In genomic region chr11:94027210-94027609, GRCh38 we compare ENCODE assay signal across 23 cellular contexts. TPM values are rescaled to one million over a fixed set of nuclear protein-coding genes. Genes with fewer than 3 reads are reported as not detected.
DNase-seq lines count a peak whose midpoint lies in the region; FAIRE-seq and TF ChIP-seq lines count a peak whose summit lies in the region.
"Had no signal": no experiment of that assay in that cellular context is flagged by ENCODE, and none has a peak within 500 bp of the region (broad histone marks: within the 10 kb centered on the region; RNA-seq: fewer than 3 reads in every experiment).

No MANE protein-coding gene starts in this region.

- DNase-seq in mammary epithelial cell, result no peak
- no peak for DNase-seq in MCF 10A (ENCODE audit: unreplicated experiment)
- DNase-seq in bronchial epithelial cell (ENCODE audit: low read depth), result no peak
- no peak for DNase-seq in keratinocyte (ENCODE audit: low read depth, low spot score)
- no peak for DNase-seq in NCI-H146 (lab: John Stamatoyannopoulos, UW)
- DNase-seq in small intestine, result no peak
- no peak for DNase-seq in progenitor cell of endocrine pancreas (ENCODE audit: low spot score, unreplicated experiment)
- DNase-seq: C1 segment of cervical spinal cord; Calu3; CD4-positive, alpha-beta memory T cell; COR-L47; DMS53; EL; GDM1; GM23248; H7; HCEC 1CT had no signal

- dilution Hi-C loops in mammary epithelial cell (cut with HindIII; ENCODE audit: low sequenced_read_pairs) (no loop called here), keratinocyte (cut with MboI; ENCODE audit: extremely low pct_ligation_motif_present, low sequenced_read_pairs) (no loop called here)

- peak; percentile 40 for FAIRE-seq in bronchial epithelial cell (lab: Jason Lieb, UNC)
- FAIRE-seq in keratinocyte (lab: Jason Lieb, UNC), result no peak
- FAIRE-seq in small intestine (lab: Jason Lieb, UNC), result no peak
- FAIRE-seq: GM12878, GM19239, H1 had no signal

- H3K27ac ChIP-seq in mammary epithelial cell (ENCODE audit: insufficient read depth, low read depth, low read length) (peak overlapping the region; percentile 92), keratinocyte (ENCODE audit: control insufficient read depth, insufficient read depth, low read length) (peak overlapping the region; percentile 83), small intestine (ENCODE audit: low read depth in 1 of 2, low read length in 1 of 2) (no peak overlapping the region)
- H3K27ac ChIP-seq: GM23248 had no signal

- H3K27ac Mint-ChIP-seq in MCF 10A (ENCODE audit: low read depth, unreplicated experiment), result no peak overlapping the region
- H3K27ac Mint-ChIP-seq in progenitor cell of endocrine pancreas, result no peak overlapping the region
- H3K27ac Mint-ChIP-seq: CD4-positive, alpha-beta memory T cell had no signal

- H3K9ac ChIP-seq in mammary epithelial cell (ENCODE audit: insufficient read depth, low read length) (no peak overlapping the region), keratinocyte (ENCODE audit: control insufficient read depth, extremely low read depth, insufficient read depth, low read length) (no peak overlapping the region)
- H3K9ac ChIP-seq: GM23248 had no signal

- CTCF ChIA-PET in mammary epithelial cell (lab: Charles Lee; ENCODE audit: low non-redundant PET) (no interaction called here), MCF 10A (lab: Yijun Ruan, JAX) (interaction anchor here (0.6 kb wide), 1 partner anchor 79 kb away, joined by 3 read pairs; no protein-coding TSS in a partner anchor)

- no peaks in the 10 kb centered on the region for H3K9me3 Mint-ChIP-seq in MCF 10A (ENCODE audit: unreplicated experiment)
- no peaks in the 10 kb centered on the region for H3K9me3 Mint-ChIP-seq in progenitor cell of endocrine pancreas (ENCODE audit: low read depth)

- no peaks in the 10 kb centered on the region for H3K9me1 ChIP-seq in keratinocyte (ENCODE audit: control insufficient read depth, extremely low read depth, insufficient read depth, low read length)

- no TSS peak for BruUV-seq in mammary epithelial cell (replicated peaks; lab: Mats Ljungman, UMichigan)
- no TSS peak for BruUV-seq in MCF 10A (replicated peaks; lab: Mats Ljungman, UMichigan)

- H3K9me3 ChIP-seq in mammary epithelial cell (replicated peaks; ENCODE audit: insufficient read depth, low read length) (peaks cover 3% of the 10 kb centered on the region), keratinocyte (ENCODE audit: control insufficient read depth, low read depth, low read length) (no peaks in the 10 kb centered on the region), small intestine (ENCODE audit: control insufficient read depth, low read depth) (no peaks in the 10 kb centered on the region)

- in situ Hi-C loops in mammary epithelial cell (cut with MboI; ENCODE audit: low sequenced_read_pairs in 2 of 2), result no loop called here

- H3K4me1 Mint-ChIP-seq in MCF 10A (ENCODE audit: insufficient read depth, unreplicated experiment) (no peaks in the 10 kb centered on the region), progenitor cell of endocrine pancreas (ENCODE audit: low read depth) (peaks cover 1% of the 10 kb centered on the region)
- H3K4me1 Mint-ChIP-seq: CD4-positive, alpha-beta memory T cell had no signal

- H3K36me3 ChIP-seq in mammary epithelial cell (ENCODE audit: insufficient read depth, low read length) (no peaks in the 10 kb centered on the region), bronchial epithelial cell (ENCODE audit: control insufficient read depth, insufficient read depth, low read length) (no peaks in the 10 kb centered on the region), keratinocyte (ENCODE audit: control insufficient read depth in 2 of 2, extremely low read depth in 1 of 2, insufficient read depth in 2 of 2, low read length in 2 of 2) (peaks cover 0 to 3% of the 10 kb centered on the region in 2 experiments), small intestine (ENCODE audit: control insufficient read depth in 2 of 2, insufficient read depth in 2 of 2, low read length in 2 of 2) (no peaks in the 10 kb centered on the region)

- H3K4me3 ChIP-seq in mammary epithelial cell (replicated peaks in 1 of 3; ENCODE audit: insufficient read depth in 1 of 3, low read depth in 2 of 3, low read length in 3 of 3) (no peak overlapping the region), bronchial epithelial cell (ENCODE audit: low read depth, low read length) (no peak overlapping the region), keratinocyte (ENCODE audit: control insufficient read depth in 2 of 3, extremely low read depth in 1 of 3, insufficient read depth in 2 of 3, low read depth in 1 of 3, low read length in 3 of 3) (no peak overlapping the region), small intestine (ENCODE audit: low read depth in 1 of 2, low read length in 2 of 2) (no peak overlapping the region)
- H3K4me3 ChIP-seq: GM12878, GM23248 had no signal

- H3K36me3 Mint-ChIP-seq in MCF 10A (ENCODE audit: insufficient read depth, unreplicated experiment) (no peaks in the 10 kb centered on the region), progenitor cell of endocrine pancreas (ENCODE audit: insufficient read depth) (no peaks in the 10 kb centered on the region)
- H3K36me3 Mint-ChIP-seq: CD4-positive, alpha-beta memory T cell had no signal

- intact Hi-C loops in mammary epithelial cell (cut with micrococcal nuclease), result no loop called here
- intact Hi-C loops in MCF 10A (cut with micrococcal nuclease), result no loop called here

- no peaks in the 10 kb centered on the region for H3K27me3 Mint-ChIP-seq in MCF 10A (ENCODE audit: insufficient read depth, unreplicated experiment)
- peaks cover 2% of the 10 kb centered on the region for H3K27me3 Mint-ChIP-seq in progenitor cell of endocrine pancreas

- H3K4me3 Mint-ChIP-seq in MCF 10A (ENCODE audit: unreplicated experiment) (no peak overlapping the region), progenitor cell of endocrine pancreas (ENCODE audit: low read depth) (no peak overlapping the region)
- H3K4me3 Mint-ChIP-seq: CD4-positive, alpha-beta memory T cell had no signal

- H3K27me3 ChIP-seq in mammary epithelial cell (ENCODE audit: insufficient read depth, low read length), result no peaks in the 10 kb centered on the region
- no peaks in the 10 kb centered on the region for H3K27me3 ChIP-seq in bronchial epithelial cell (ENCODE audit: control insufficient read depth, insufficient read depth, low read length)
- H3K27me3 ChIP-seq in keratinocyte (ENCODE audit: control insufficient read depth, extremely low read depth, insufficient read depth, low read length), result no peaks in the 10 kb centered on the region
- no peaks in the 10 kb centered on the region for H3K27me3 ChIP-seq in small intestine (ENCODE audit: control insufficient read depth in 2 of 2, insufficient read depth in 2 of 2, low read length in 2 of 2)

- 96% methylated on average over 5 of the region's 5 CpGs for WGBS in mammary epithelial cell (ENCODE audit: low coverage, missing lambda C conversion rate)
- WGBS in small intestine, 3 donors, result 91 to 96% (median 93%) methylated on average over 5 of the region's 5 CpGs

- H3K79me2 ChIP-seq in mammary epithelial cell (ENCODE audit: insufficient read depth, low read length), result peaks cover 84% of the 10 kb centered on the region
- peaks cover 79% of the 10 kb centered on the region for H3K79me2 ChIP-seq in keratinocyte (ENCODE audit: control insufficient read depth, insufficient read depth, low read length)

- no peaks in the 10 kb centered on the region for H4K20me1 ChIP-seq in mammary epithelial cell (ENCODE audit: insufficient read depth, low read length)
- H4K20me1 ChIP-seq in keratinocyte (ENCODE audit: control insufficient read depth, extremely low read depth, insufficient read depth, low read length), result no peaks in the 10 kb centered on the region

- H3K4me2 ChIP-seq in mammary epithelial cell (ENCODE audit: insufficient read depth, low read depth, low read length) (no peak overlapping the region), keratinocyte (ENCODE audit: control insufficient read depth, extremely low read depth, insufficient read depth, low read depth, low read length) (no peak overlapping the region)

- POLR2A ChIA-PET in MCF 10A (lab: Yijun Ruan, JAX), result interaction anchor here (0.6 kb wide), 1 partner anchor 415 kb away, joined by 3 read pairs; no protein-coding TSS in a partner anchor

- H2AFZ ChIP-seq in mammary epithelial cell (ENCODE audit: low read depth, low read length) (no peak overlapping the region), keratinocyte (ENCODE audit: control insufficient read depth, low read length) (no peak overlapping the region)
- H2AFZ ChIP-seq: GM23248 had no signal

- peaks cover 51% of the 10 kb centered on the region for H3K4me1 ChIP-seq in mammary epithelial cell (ENCODE audit: insufficient read depth, low read length)
- peaks cover 38% of the 10 kb centered on the region for H3K4me1 ChIP-seq in keratinocyte (ENCODE audit: control insufficient read depth, extremely low read depth, insufficient read depth, low read length)
- no peaks in the 10 kb centered on the region for H3K4me1 ChIP-seq in small intestine (ENCODE audit: control insufficient read depth in 2 of 2, insufficient read depth in 1 of 2, low read depth in 1 of 2, low read length in 1 of 2)

- TF ChIP-seq CTCF in mammary epithelial cell (conservative IDR thresholded peaks at IDR 0.05 in 1 of 2, IDR thresholded peaks at IDR 0.05 in 1 of 2; ENCODE audit: extremely low read depth in 1 of 2, insufficient read depth in 1 of 2, low read depth in 1 of 2, low read length in 2 of 2) (no peak), MCF 10A (IDR thresholded peaks at IDR 0.05; ENCODE audit: unreplicated experiment) (no peak), bronchial epithelial cell (IDR thresholded peaks at IDR 0.05; ENCODE audit: insufficient read depth, low read length, severe bottlenecking) (no peak), keratinocyte (optimal IDR thresholded peaks at IDR 0.05 in 1 of 3, IDR thresholded peaks at IDR 0.05 in 1 of 3, conservative IDR thresholded peaks at IDR 0.05 in 1 of 3; ENCODE audit: extremely low read depth in 1 of 3, insufficient read depth in 2 of 3, low read length in 3 of 3) (no peak), progenitor cell of endocrine pancreas (IDR thresholded peaks at IDR 0.05; ENCODE audit: unreplicated experiment) (no peak)

RNA-seq across cellular contexts. Expression of gene HEPHL1, which starts 6.1 kb away (rescaled TPM):
- total RNA-seq in mammary epithelial cell (10 to 100 TPM in 1 of 2 donors, 1 to 10 TPM in 1; 6.2 to 60.8 TPM), MCF 10A (2022) (not detected in 2 replicates), bronchial epithelial cell (0.26 and 0.51 TPM in 2 replicates), progenitor cell of endocrine pancreas (not detected in 2 replicates)
- polyA plus RNA-seq in mammary epithelial cell (48.7 TPM), keratinocyte (138 to 223 TPM (median 190 TPM) in 3 replicates), small intestine (not detected)
- polyA minus RNA-seq in mammary epithelial cell (35.7 TPM), keratinocyte (74.8 to 217 TPM (median 136 TPM) in 3 replicates)
- 8.2 TPM for polyA plus RNA-seq in keratinocyte (2011; ENCODE audit: low read depth)
- 34.5 and 63.5 TPM in 2 replicates for polyA plus RNA-seq in keratinocyte (2011; cell fraction: cytosol; rRNA removed)
- polyA plus RNA-seq in keratinocyte (2011; cell fraction: nucleus; rRNA removed), result 232 and 299 TPM in 2 replicates
- 12.1 and 123 TPM in 2 replicates for polyA plus RNA-seq in keratinocyte (2012; ENCODE audit: low replicate concordance)
- polyA minus RNA-seq in keratinocyte (2011; cell fraction: cytosol; rRNA and poly(A)+ RNA removed), result 61.0 TPM
- 318 and 524 TPM in 2 replicates for polyA minus RNA-seq in keratinocyte (2011; cell fraction: nucleus; rRNA and poly(A)+ RNA removed)
- total RNA-seq: A172; A673; Calu3; CD4-positive, alpha-beta memory T cell; GM12878; GM23248; H7 had no signal
- polyA plus RNA-seq: BJ; CD4-positive, alpha-beta memory T cell; GM23248 had no signal

Comparison
In these comparisons a context has a peak if more than half of its experiments do, and no peak if none do; other contexts are left out.
1. H3K27ac ChIP-seq: peak in mammary epithelial cell (single experiment) and keratinocyte (single experiment); none in small intestine (0 of 2).